ENCODE assay signal across 11 cellular contexts in the genomic region with DNA sequence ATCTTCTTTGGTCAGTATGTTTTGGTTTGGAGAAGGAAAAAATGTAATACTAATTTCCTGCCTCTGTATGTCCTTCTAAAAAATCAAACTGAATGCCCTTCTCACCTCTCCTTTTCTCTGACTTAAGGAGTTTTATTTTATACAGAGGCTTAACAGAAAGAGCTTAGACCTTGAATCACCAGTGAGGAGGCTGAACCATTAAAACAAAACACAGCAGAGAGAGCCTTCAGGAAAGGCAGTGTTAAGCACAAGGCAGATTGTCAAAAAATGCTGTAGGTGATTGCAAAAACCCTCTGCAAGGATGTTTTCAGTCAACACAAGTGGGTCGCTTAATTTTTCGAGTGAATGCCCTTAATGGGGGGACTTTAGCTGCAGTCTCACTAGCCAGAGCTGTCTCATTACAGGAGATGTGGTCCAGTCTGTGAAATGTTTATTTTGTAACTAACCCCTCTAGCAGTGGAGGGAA.
DNase-seq lines count a peak whose midpoint lies in the region; TF ChIP-seq lines count a peak whose summit lies in the region.
"Had no signal": no experiment of that assay in that cellular context is flagged by ENCODE, and none has a peak within 500 bp of the region (broad histone marks: within the 10 kb centered on the region; RNA-seq: fewer than 3 reads in every experiment).

No MANE protein-coding gene starts in this region.

- H3K9me3 ChIP-seq in AG04450 (ENCODE audit: control insufficient read depth, insufficient read depth, low read length) (no peaks in the 10 kb centered on the region), adipocyte (ENCODE audit: control insufficient read depth, low read length) (no peaks in the 10 kb centered on the region), muscle layer of colon (ENCODE audit: low read length) (no peaks in the 10 kb centered on the region), BE2C (no peaks in the 10 kb centered on the region), WERI-Rb-1 (ENCODE audit: severe bottlenecking) (no peaks in the 10 kb centered on the region)

- no peak overlapping the region for H3K4ac ChIP-seq in mesendoderm (ENCODE audit: low read depth, low read length)

- H2BK15ac ChIP-seq in mesendoderm (replicated peaks; ENCODE audit: low read depth): no peak overlapping the region

- intact Hi-C loops in dorsolateral prefrontal cortex (cut with DNase I): no loop called here

- H3K4me3 ChIP-seq in AG04450 (ENCODE audit: low read depth, low read length): no peak overlapping the region
- H3K4me3 ChIP-seq in adipocyte (ENCODE audit: low read length): no peak overlapping the region
- H3K4me3 ChIP-seq in muscle layer of colon (ENCODE audit: low read depth in 1 of 2, low read length in 2 of 2): peak overlapping the region in 1 of 2 donors; percentile 3
- H3K4me3 ChIP-seq in BE2C (ENCODE audit: low read depth, low read length): no peak overlapping the region
- H3K4me3 ChIP-seq in dorsolateral prefrontal cortex: no peak overlapping the region
- H3K4me3 ChIP-seq in WERI-Rb-1 (ENCODE audit: low read depth, low read length): no peak overlapping the region
- H3K4me3 ChIP-seq in mesendoderm (ENCODE audit: low read length): no peak overlapping the region

- H3K79me1 ChIP-seq in mesendoderm (ENCODE audit: low read length): no peaks in the 10 kb centered on the region

- H2BK5ac ChIP-seq in mesendoderm (ENCODE audit: low read length): no peak overlapping the region

- H3K9ac ChIP-seq in adipocyte (ENCODE audit: low read length): no peak overlapping the region
- H3K9ac ChIP-seq in muscle layer of colon (ENCODE audit: low read length): no peak overlapping the region
- no peak overlapping the region for H3K9ac ChIP-seq in mesendoderm (ENCODE audit: low read length)

- H3K4me1 ChIP-seq in adipocyte (ENCODE audit: control insufficient read depth, insufficient read depth, low read length): peaks cover 8% of the 10 kb centered on the region
- H3K4me1 ChIP-seq in muscle layer of colon (ENCODE audit: insufficient read depth, low read length): peaks cover 62% of the 10 kb centered on the region
- no peaks in the 10 kb centered on the region for H3K4me1 ChIP-seq in BE2C
- no peaks in the 10 kb centered on the region for H3K4me1 ChIP-seq in mesendoderm (ENCODE audit: control insufficient read depth, low read depth, low read length)

- H3K27ac ChIP-seq in AG04450 (ENCODE audit: low read depth, low read length): peak overlapping the region; percentile 43
- H3K27ac ChIP-seq in muscle layer of colon (ENCODE audit: low read depth, low read length): peak overlapping the region; percentile 74
- no peak overlapping the region for H3K27ac ChIP-seq in dorsolateral prefrontal cortex
- no peak overlapping the region for H3K27ac ChIP-seq in WERI-Rb-1
- no peak overlapping the region for H3K27ac ChIP-seq in mesendoderm (ENCODE audit: low read depth, low read length)

- H3K36me3 ChIP-seq in adipocyte (ENCODE audit: control insufficient read depth, insufficient read depth, low read length, severe bottlenecking): no peaks in the 10 kb centered on the region
- no peaks in the 10 kb centered on the region for H3K36me3 ChIP-seq in muscle layer of colon (ENCODE audit: insufficient read depth, low read length)
- no peaks in the 10 kb centered on the region for H3K36me3 ChIP-seq in BE2C
- no peaks in the 10 kb centered on the region for H3K36me3 ChIP-seq in WERI-Rb-1
- H3K36me3 ChIP-seq in mesendoderm (ENCODE audit: control insufficient read depth, insufficient read depth, low read length): no peaks in the 10 kb centered on the region

- H3K4me2 ChIP-seq in mesendoderm (ENCODE audit: low read length): no peak overlapping the region

- no peaks in the 10 kb centered on the region for H3K79me2 ChIP-seq in mesendoderm (ENCODE audit: control insufficient read depth, insufficient read depth, low read length)

- no CpG with 5 or more reads among the region's 2 CpGs for WGBS in mesendoderm (ENCODE audit: extremely low coverage, insufficient coverage, low lambda C conversion rate)

- CTCF ChIA-PET in AG04450 (lab: Charles Lee): interaction anchor here (0.6 to 0.7 kb wide), 2 partner anchors 289 to 486 kb away, joined by 3 read pairs; no protein-coding TSS in a partner anchor

- POLR2A ChIA-PET in AG04450 (lab: Yijun Ruan, JAX): interaction anchor here (0.6 to 1.4 kb wide), 3 partner anchors 481 to 768 kb away, joined by 3 to 9 read pairs (median 3); a partner anchor contains a TSS

- no peak overlapping the region for H3K18ac ChIP-seq in mesendoderm (ENCODE audit: low read length)

- DNase-seq in AG04450 (ENCODE audit: low read depth, low spot score) (peak; percentile 30), H4 (ENCODE audit: low spot score) (peak; percentile 8), adipocyte (ENCODE audit: low read depth) (peak; percentile 58), BE2C (no peak), dorsolateral prefrontal cortex (no peak), WERI-Rb-1 (no peak), mesendoderm (no peak)
- DNase-seq: CD4-positive, alpha-beta T cell; cortex of kidney; NCI-H1436 treated with DMSO at 0.1 percent for 48 hours had no signal

- TF ChIP-seq CTCF in AG04450 (IDR thresholded peaks at IDR 0.05; ENCODE audit: low read depth, low read length) (no peak), BE2C (IDR thresholded peaks at IDR 0.05; ENCODE audit: low read depth, low read length) (no peak), dorsolateral prefrontal cortex (IDR thresholded peaks at IDR 0.05 in 54 of 56, conservative IDR thresholded peaks at IDR 0.05 in 2 of 56; ENCODE audit: low read depth in 1 of 56, partially characterized antibody in 56 of 56) (no peak), WERI-Rb-1 (IDR thresholded peaks at IDR 0.05; ENCODE audit: low read depth, low read length) (no peak)

- no peak overlapping the region for H4K8ac ChIP-seq in mesendoderm (ENCODE audit: low read depth, low read length)

- no peaks in the 10 kb centered on the region for H3K27me3 ChIP-seq in AG04450 (ENCODE audit: control insufficient read depth, insufficient read depth, low read length)
- no peaks in the 10 kb centered on the region for H3K27me3 ChIP-seq in adipocyte (replicated peaks; ENCODE audit: control insufficient read depth, insufficient read depth, low read length)
- no peaks in the 10 kb centered on the region for H3K27me3 ChIP-seq in muscle layer of colon (ENCODE audit: control insufficient read depth in 1 of 2, insufficient read depth in 2 of 2, low read length in 2 of 2)
- H3K27me3 ChIP-seq in BE2C: no peaks in the 10 kb centered on the region
- peaks cover 0 to 6% (median 0%) of the 10 kb centered on the region in 45 donors for H3K27me3 ChIP-seq in dorsolateral prefrontal cortex
- no peaks in the 10 kb centered on the region for H3K27me3 ChIP-seq in WERI-Rb-1 (ENCODE audit: insufficient read depth, low read depth, severe bottlenecking)
- no peaks in the 10 kb centered on the region for H3K27me3 ChIP-seq in mesendoderm (ENCODE audit: insufficient read depth, low read length, poor library complexity)

- no peak overlapping the region for H3K56ac ChIP-seq in mesendoderm (ENCODE audit: low read length)

- no peak overlapping the region for H4K5ac ChIP-seq in mesendoderm (ENCODE audit: low read length)

- H3K23ac ChIP-seq in mesendoderm (ENCODE audit: low read length): no peak overlapping the region

- H2BK120ac ChIP-seq in mesendoderm (ENCODE audit: low read depth, low read length): no peak overlapping the region

- no peak overlapping the region for H2AK5ac ChIP-seq in mesendoderm (ENCODE audit: low read length)

Comparison
In these comparisons a context has a peak if more than half of its experiments do, and no peak if none do; other contexts are left out.
1. DNase-seq: peak in AG04450 (single experiment), H4 (single experiment) and adipocyte (single experiment); none in BE2C (single experiment), dorsolateral prefrontal cortex (0 of 10), WERI-Rb-1 (single experiment) and mesendoderm (single experiment).
2. H3K27ac ChIP-seq: peak in AG04450 (single experiment) and muscle layer of colon (single experiment); none in dorsolateral prefrontal cortex (0 of 59), WERI-Rb-1 (single experiment) and mesendoderm (single experiment).